8 cellular contexts compared by ENCODE assay signal in the genomic region with DNA sequence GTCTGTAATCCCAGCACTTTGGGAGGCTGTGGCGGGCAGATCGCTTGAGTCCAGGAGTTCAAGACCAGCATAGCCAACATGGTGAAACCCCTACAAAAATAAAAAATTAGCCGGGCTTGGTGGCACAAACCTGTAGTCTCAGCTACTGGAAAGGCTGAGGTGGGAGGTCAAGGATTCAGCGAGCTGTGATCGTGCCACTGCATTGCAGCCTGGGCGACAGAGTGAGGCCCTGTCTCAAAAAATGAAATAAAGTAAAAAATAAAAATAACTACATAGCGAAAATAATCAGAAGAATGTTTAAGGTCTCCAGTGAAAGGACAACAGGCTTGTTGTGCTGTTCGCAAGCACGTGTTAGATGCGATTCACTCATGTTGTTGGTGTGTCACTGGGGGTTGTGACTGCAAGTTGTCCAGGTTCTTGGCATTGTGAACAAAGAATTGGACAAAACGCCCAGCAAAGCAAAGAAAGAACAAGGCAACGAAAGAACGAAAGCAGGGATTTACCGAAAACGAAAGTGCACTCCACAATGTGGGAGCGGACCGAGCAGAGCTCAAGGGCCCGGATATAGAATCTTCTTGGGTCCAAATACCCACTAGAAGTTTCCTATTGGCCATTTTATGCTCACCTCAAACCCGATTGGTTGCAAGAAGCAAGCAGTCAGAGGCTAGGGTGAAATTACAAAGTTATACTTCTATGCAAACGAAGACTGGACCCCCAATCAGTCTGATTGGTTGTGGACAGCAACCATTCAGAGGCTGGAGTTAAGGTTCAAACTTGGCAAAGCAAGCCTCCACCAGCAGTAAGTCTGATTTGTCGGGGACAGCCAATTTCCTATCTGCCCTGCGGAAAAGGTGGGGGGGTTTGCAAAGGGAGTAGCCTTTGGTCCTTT. TPM values are rescaled to one million over a fixed set of nuclear protein-coding genes. Genes with fewer than 3 reads are reported as not detected.
DNase-seq lines count a peak whose midpoint lies in the region; ATAC-seq, FAIRE-seq and TF ChIP-seq lines count a peak whose summit lies in the region.

No MANE protein-coding gene starts in this region.

- CTCF ChIA-PET in A549 (lab: Yijun Ruan, JAX), result interaction anchor here (0.7 to 1.0 kb wide), 2 partner anchors 15 to 172 kb away, joined by 3 read pairs; no protein-coding TSS in a partner anchor

- peak overlapping the region; percentile 75 to 91 for H3K27ac ChIP-seq in A549
- peak overlapping the region; percentile 93 for H3K27ac ChIP-seq in subcutaneous abdominal adipose tissue (ENCODE audit: low read depth, low read length)

- no peaks in the 10 kb centered on the region for H3K9me3 ChIP-seq in A549
- H3K9me3 ChIP-seq in subcutaneous abdominal adipose tissue (ENCODE audit: control insufficient read depth in 5 of 5, low read length in 5 of 5), result no peaks in the 10 kb centered on the region

- WGBS in A549 (ENCODE audit: missing lambda C conversion rate), result 88% methylated on average over 22 of the region's 22 CpGs

- no peaks in the 10 kb centered on the region for H3K27me3 Mint-ChIP-seq in activated naive CD8-positive, alpha-beta T cell treated with anti-CD3 and anti-CD28 coated beads, Interleukin-2, amount 50 U/mL, for 24 hours

- peak in 1 of 2 experiments; percentile 24 for DNase-seq in A549 (ENCODE audit: low read depth in 1 of 2, low spot score in 1 of 2)
- peak; percentile 72 for DNase-seq in NAMALWA (ENCODE audit: low spot score)
- peak; percentile 10 for DNase-seq in activated naive CD8-positive, alpha-beta T cell treated with anti-CD3 and anti-CD28 coated beads, Interleukin-2, amount 50 U/mL, for 24 hours
- peak; percentile 58 for DNase-seq in inferior parietal cortex (ENCODE audit: extremely low spot score)
- DNase-seq in GM19238 (ENCODE audit: insufficient read length, low spot score), result no peak
- no peak for DNase-seq in NCI-H1436 (lab: John Stamatoyannopoulos, UW)

- H3K4me3 ChIP-seq in A549, result peak overlapping the region; percentile 59
- peak overlapping the region; percentile 83 to 97 (median 87) for H3K4me3 ChIP-seq in subcutaneous abdominal adipose tissue (ENCODE audit: low read depth in 1 of 5, low read length in 5 of 5)

- FAIRE-seq in A549 (lab: Jason Lieb, UNC), result no peak

- POLR2A ChIA-PET in A549 (lab: Yijun Ruan, JAX), result interaction anchor here (0.6 to 2.3 kb wide), 3 partner anchors 15 to 219 kb away, joined by 3 to 10 read pairs (median 3); no protein-coding TSS in a partner anchor

- H3K36me3 ChIP-seq in subcutaneous abdominal adipose tissue (ENCODE audit: control insufficient read depth in 5 of 5, insufficient read depth in 5 of 5, low read length in 5 of 5), result no peaks in the 10 kb centered on the region

- no peak for TF ChIP-seq RAD21 in A549 (conservative IDR thresholded peaks at IDR 0.05 in 1 of 2, IDR thresholded peaks at IDR 0.05 in 1 of 2)

- peaks cover 36% of the 10 kb centered on the region for H3K4me1 Mint-ChIP-seq in activated naive CD8-positive, alpha-beta T cell treated with anti-CD3 and anti-CD28 coated beads, Interleukin-2, amount 50 U/mL, for 24 hours

- no peak for TF ChIP-seq POLR2A in A549 (IDR thresholded peaks at IDR 0.05; ENCODE audit: low read length)

- peak overlapping the region; percentile 93 for H3K4me2 ChIP-seq in A549

- no peaks in the 10 kb centered on the region for H3K9me3 Mint-ChIP-seq in activated naive CD8-positive, alpha-beta T cell treated with anti-CD3 and anti-CD28 coated beads, Interleukin-2, amount 50 U/mL, for 24 hours

- no peak for TF ChIP-seq EP300 in A549 (IDR thresholded peaks at IDR 0.05)

- no peak for TF ChIP-seq CTCF in A549 (IDR thresholded peaks at IDR 0.05)

- ATAC-seq in A549 (peak in 1 of 2 experiments; percentile 2; a peak in 2 of 6 replicates), GM18870 (IDR thresholded peaks at IDR 0.05; ENCODE audit: unreplicated experiment) (peak; percentile 4)
- ATAC-seq in activated naive CD8-positive, alpha-beta T cell treated with anti-CD3 and anti-CD28 coated beads, Interleukin-2, amount 50 U/mL, for 24 hours, result no peak

- peak overlapping the region; percentile 85 for H3K27ac Mint-ChIP-seq in activated naive CD8-positive, alpha-beta T cell treated with anti-CD3 and anti-CD28 coated beads, Interleukin-2, amount 50 U/mL, for 24 hours

- H3K9ac ChIP-seq in subcutaneous abdominal adipose tissue (ENCODE audit: low read length in 5 of 5), result peak overlapping the region; percentile 78 to 99 (median 94)

- H3K4me1 ChIP-seq in A549 (peaks cover 15% of the 10 kb centered on the region; the same call in 2 of the 3 replicates), subcutaneous abdominal adipose tissue (ENCODE audit: control insufficient read depth in 5 of 5, insufficient read depth in 5 of 5, low read length in 5 of 5) (peaks cover 5 to 36% (median 34%) of the 10 kb centered on the region in 5 donors)

- no peaks in the 10 kb centered on the region for H3K27me3 ChIP-seq in subcutaneous abdominal adipose tissue (ENCODE audit: control insufficient read depth in 5 of 5, insufficient read depth in 4 of 5, low read length in 5 of 5)

- H3K36me3 Mint-ChIP-seq in activated naive CD8-positive, alpha-beta T cell treated with anti-CD3 and anti-CD28 coated beads, Interleukin-2, amount 50 U/mL, for 24 hours (ENCODE audit: low read depth), result peaks cover 14% of the 10 kb centered on the region

- H3K4me3 Mint-ChIP-seq in activated naive CD8-positive, alpha-beta T cell treated with anti-CD3 and anti-CD28 coated beads, Interleukin-2, amount 50 U/mL, for 24 hours, result peak overlapping the region; percentile 88

TF ChIP-seq in A549, 52 proteins besides CTCF, POLR2A, EP300 and RAD21:
- TF ChIP-seq CBX8 (IDR thresholded peaks at IDR 0.05), result no peak
- TF ChIP-seq, protein P1, sequence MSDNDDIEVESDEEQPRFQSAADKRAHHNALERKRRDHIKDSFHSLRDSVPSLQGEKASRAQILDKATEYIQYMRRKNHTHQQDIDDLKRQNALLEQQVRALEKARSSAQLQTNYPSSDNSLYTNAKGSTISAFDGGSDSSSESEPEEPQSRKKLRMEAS (IDR thresholded peaks at IDR 0.05), result no peak
- no peak for TF ChIP-seq EHF (CRISPR knock-in tag; IDR thresholded peaks at IDR 0.05)
- TF ChIP-seq CEBPB (IDR thresholded peaks at IDR 0.05), result no peak
- TF ChIP-seq, protein P2, sequence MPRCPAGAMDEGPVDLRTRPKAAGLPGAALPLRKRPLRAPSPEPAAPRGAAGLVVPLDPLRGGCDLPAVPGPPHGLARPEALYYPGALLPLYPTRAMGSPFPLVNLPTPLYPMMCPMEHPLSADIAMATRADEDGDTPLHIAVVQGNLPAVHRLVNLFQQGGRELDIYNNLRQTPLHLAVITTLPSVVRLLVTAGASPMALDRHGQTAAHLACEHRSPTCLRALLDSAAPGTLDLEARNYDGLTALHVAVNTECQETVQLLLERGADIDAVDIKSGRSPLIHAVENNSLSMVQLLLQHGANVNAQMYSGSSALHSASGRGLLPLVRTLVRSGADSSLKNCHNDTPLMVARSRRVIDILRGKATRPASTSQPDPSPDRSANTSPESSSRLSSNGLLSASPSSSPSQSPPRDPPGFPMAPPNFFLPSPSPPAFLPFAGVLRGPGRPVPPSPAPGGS (IDR thresholded peaks at IDR 0.05), result no peak
- no peak for TF ChIP-seq RNF2 (IDR thresholded peaks at IDR 0.05; ENCODE audit: borderline replicate concordance, low read depth)
- TF ChIP-seq HOXA7 (CRISPR knock-in tag; IDR thresholded peaks at IDR 0.05), result no peak
- no peak for TF ChIP-seq HOXB13 (CRISPR knock-in tag; IDR thresholded peaks at IDR 0.05; ENCODE audit: low read depth)
- TF ChIP-seq MYC (IDR thresholded peaks at IDR 0.05; ENCODE audit: borderline replicate concordance, low read length), result no peak
- TF ChIP-seq, protein P3, sequence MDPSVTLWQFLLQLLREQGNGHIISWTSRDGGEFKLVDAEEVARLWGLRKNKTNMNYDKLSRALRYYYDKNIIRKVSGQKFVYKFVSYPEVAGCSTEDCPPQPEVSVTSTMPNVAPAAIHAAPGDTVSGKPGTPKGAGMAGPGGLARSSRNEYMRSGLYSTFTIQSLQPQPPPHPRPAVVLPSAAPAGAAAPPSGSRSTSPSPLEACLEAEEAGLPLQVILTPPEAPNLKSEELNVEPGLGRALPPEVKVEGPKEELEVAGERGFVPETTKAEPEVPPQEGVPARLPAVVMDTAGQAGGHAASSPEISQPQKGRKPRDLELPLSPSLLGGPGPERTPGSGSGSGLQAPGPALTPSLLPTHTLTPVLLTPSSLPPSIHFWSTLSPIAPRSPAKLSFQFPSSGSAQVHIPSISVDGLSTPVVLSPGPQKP (IDR thresholded peaks at IDR 0.05; ENCODE audit: low read depth, low read length), result no peak
- no peak for TF ChIP-seq KDM1A (IDR thresholded peaks at IDR 0.05; ENCODE audit: low read depth)
- no peak for TF ChIP-seq MAZ (IDR thresholded peaks at IDR 0.05; ENCODE audit: borderline replicate concordance, low read depth, low read length)
- TF ChIP-seq ZFP36 (IDR thresholded peaks at IDR 0.05; ENCODE audit: borderline replicate concordance, partially characterized antibody), result no peak
- no peak for TF ChIP-seq FOSB (CRISPR knock-in tag; IDR thresholded peaks at IDR 0.05)
- TF ChIP-seq RARB (CRISPR knock-in tag; IDR thresholded peaks at IDR 0.05), result no peak
- TF ChIP-seq HOXB5 (CRISPR knock-in tag; IDR thresholded peaks at IDR 0.05), result no peak
- TF ChIP-seq ZSCAN20 (CRISPR knock-in tag; IDR thresholded peaks at IDR 0.05), result no peak

RNA-seq across cellular contexts. Expression of a gene that starts 0.8 kb away (rescaled TPM):
- 69.9 and 88.4 TPM in 2 replicates for polyA plus RNA-seq in A549 (2011; rRNA removed)
- 36.1 and 46.1 TPM in 2 replicates for polyA plus RNA-seq in A549 (2012; cell fraction: cytosol; rRNA removed)
- 24.8 and 39.9 TPM in 2 replicates for polyA plus RNA-seq in A549 (2012; cell fraction: nucleus; rRNA removed)
- 47.4 to 52.7 TPM (median 49.4 TPM) in 3 replicates for polyA plus RNA-seq in A549 (2017; fragmentation: RNase III; extraction: RNeasy Plus Mini Kit Qiagen cat#74134 plus additional on column Dnase treatment)
- 40.0 and 44.1 TPM in 2 replicates for polyA minus RNA-seq in A549 (2011; rRNA and poly(A)+ RNA removed)

Comparison
In these comparisons a context has a peak if more than half of its experiments do, and no peak if none do; other contexts are left out.
1. DNase-seq: peak in NAMALWA (single experiment), activated naive CD8-positive, alpha-beta T cell treated with anti-CD3 and anti-CD28 coated beads, Interleukin-2, amount 50 U/mL, for 24 hours (single experiment) and inferior parietal cortex (single experiment); none in GM19238 (single experiment) and NCI-H1436 (single experiment).